ENCODE assay signal across 9 cellular contexts in the genomic region with DNA sequence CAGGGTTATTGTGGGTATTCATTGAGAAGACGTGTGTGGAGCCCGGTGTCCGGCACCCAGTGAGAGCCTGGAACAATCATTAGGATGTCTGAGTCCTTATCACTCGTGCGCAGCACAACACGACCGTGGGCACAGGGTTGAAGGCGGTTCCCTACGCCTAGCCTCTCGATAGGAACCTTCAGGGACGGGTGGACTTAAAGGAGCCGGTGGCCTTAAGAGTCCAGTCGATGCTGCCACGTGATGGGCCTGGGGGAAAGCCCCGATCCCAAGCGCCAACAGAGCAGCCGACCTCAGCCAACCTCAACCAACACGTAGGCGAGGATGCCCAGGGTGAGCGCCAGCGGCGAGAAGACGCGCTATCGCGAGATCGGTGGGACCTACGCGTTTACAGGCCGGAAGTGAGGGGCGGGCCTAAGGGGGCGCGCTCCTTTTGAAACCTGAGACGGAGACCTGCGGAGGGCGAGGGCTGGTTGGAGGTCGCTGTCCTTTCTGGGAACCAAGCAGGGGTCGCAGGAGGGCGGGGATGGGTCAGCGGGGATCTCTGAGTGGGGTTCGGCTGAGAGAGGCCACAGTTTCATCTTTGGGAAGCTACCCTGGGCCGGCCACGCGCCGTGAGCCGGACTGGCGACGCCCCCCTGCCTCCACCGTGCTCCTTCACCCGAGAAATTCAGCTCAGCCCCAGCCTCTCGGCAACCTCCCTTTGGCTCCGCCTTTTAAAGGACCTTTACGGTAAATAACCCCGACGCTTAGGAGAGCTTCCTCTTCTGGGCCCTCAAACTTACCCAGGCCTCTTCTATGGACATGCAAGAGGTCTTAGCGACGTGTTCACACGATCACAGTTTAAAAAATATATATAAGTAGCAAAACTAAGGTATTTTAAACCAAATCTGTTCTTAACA. TPM values are rescaled to one million over a fixed set of nuclear protein-coding genes. Genes with fewer than 3 reads are reported as not detected.
DNase-seq lines count a peak whose midpoint lies in the region; ATAC-seq, FAIRE-seq and TF ChIP-seq lines count a peak whose summit lies in the region.
"Had no signal": no experiment of that assay in that cellular context is flagged by ENCODE, and none has a peak within 500 bp of the region (broad histone marks: within the 10 kb centered on the region; RNA-seq: fewer than 3 reads in every experiment).

No MANE protein-coding gene starts in this region.

- H2AFZ ChIP-seq in PC-3 (ENCODE audit: low read length) = peak overlapping the region; percentile 82

- H3F3A ChIP-seq in PC-3 (ENCODE audit: low read length, unreplicated experiment) = no peaks in the 10 kb centered on the region

- peak overlapping the region; percentile 82 for H3K4me2 ChIP-seq in PC-3 (ENCODE audit: low read length)

- no peak overlapping the region for H3K27ac ChIP-seq in PC-3 (ENCODE audit: low read length)

- H3K9me2 ChIP-seq in PC-3 (replicated peaks; ENCODE audit: low read length) = no peaks in the 10 kb centered on the region

- POLR2A ChIA-PET in PC-3 (lab: Charles Lee; ENCODE audit: unreplicated experiment) = interaction anchor here (0.7 kb wide), 1 partner anchor 129 kb away, joined by 5 read pairs; no protein-coding TSS in a partner anchor

- H3K27ac Mint-ChIP-seq in activated T-helper 1 cell treated with anti-CD3 and anti-CD28 coated beads, Interleukin-12 subunit alpha, Interleukin-12 subunit beta, Interleukin-2, Interleukin-4 antibody, amounts not matched to agents 30 ng/mL and 10 ng/mL and 1 ng/mL, durations not matched to agents 14 hours and 24 hours and 36 hours = peak overlapping the region; percentile 78
- peak overlapping the region in 1 of 2 donors; percentile 37 for H3K27ac Mint-ChIP-seq in natural killer cell treated with Interleukin-12 subunit alpha and Interleukin-12 subunit beta and Interleukin-15 and Interleukin-18, amount 100 ng/mL, for 72 hours
- peak overlapping the region; percentile 91 for H3K27ac Mint-ChIP-seq in stimulated activated naive B cell treated with anti-CD40 and anti-IgM and Interleukin-4, amounts not matched to agents 10 μg/mL and 1 μg/mL and 100 μg/mL, for 72 hours

- peaks cover 18% of the 10 kb centered on the region for H3K4me1 Mint-ChIP-seq in activated T-helper 1 cell treated with anti-CD3 and anti-CD28 coated beads, Interleukin-12 subunit alpha, Interleukin-12 subunit beta, Interleukin-2, Interleukin-4 antibody, amounts not matched to agents 30 ng/mL and 10 ng/mL and 1 ng/mL, durations not matched to agents 14 hours and 24 hours and 36 hours (ENCODE audit: low read depth)
- peaks cover 4 to 8% of the 10 kb centered on the region in 2 donors for H3K4me1 Mint-ChIP-seq in natural killer cell treated with Interleukin-12 subunit alpha and Interleukin-12 subunit beta and Interleukin-15 and Interleukin-18, amount 100 ng/mL, for 72 hours (ENCODE audit: low read depth in 2 of 2)
- H3K4me1 Mint-ChIP-seq in stimulated activated naive B cell treated with anti-CD40 and anti-IgM and Interleukin-4, amounts not matched to agents 10 μg/mL and 1 μg/mL and 100 μg/mL, for 72 hours = peaks cover 2 to 15% of the 10 kb centered on the region in 2 donors

- H3K4me3 ChIP-seq in PC-3 (ENCODE audit: low read length) (peak overlapping the region; percentile 61), fibroblast of pulmonary artery (replicated peaks; ENCODE audit: low read depth, low read length) (peak overlapping the region; percentile 55)

- peak overlapping the region; percentile 11; the same call in 1 of the 2 replicates for H3K9ac ChIP-seq in PC-3 (ENCODE audit: low read length)

- ATAC-seq in GM21390 (IDR thresholded peaks at IDR 0.05; ENCODE audit: unreplicated experiment) (peak; percentile 96), PC-3 (peak; percentile 93)
- peak; percentile 98 to 99 for ATAC-seq in natural killer cell treated with Interleukin-12 subunit alpha and Interleukin-12 subunit beta and Interleukin-15 and Interleukin-18, amount 100 ng/mL, for 72 hours
- ATAC-seq in stimulated activated naive B cell treated with anti-CD40 and anti-IgM and Interleukin-4, amounts not matched to agents 10 μg/mL and 1 μg/mL and 100 μg/mL, for 72 hours (replicated peaks) = peak; percentile 98

- intact Hi-C loops in PC-3 (cut with micrococcal nuclease) = no loop called here
- intact Hi-C loops in activated T-helper 1 cell treated with anti-CD3 and anti-CD28 coated beads, Interleukin-12 subunit alpha, Interleukin-12 subunit beta, Interleukin-2, Interleukin-4 antibody, amounts not matched to agents 30 ng/mL and 10 ng/mL and 1 ng/mL, durations not matched to agents 14 hours and 24 hours and 36 hours (cut with micrococcal nuclease) = loop anchor here (1.0 to 2.0 kb wide), 4 partner anchors 13 to 236 kb away; a partner anchor contains a TSS

- H3K27me3 ChIP-seq in PC-3 (ENCODE audit: low read length) = no peaks in the 10 kb centered on the region

- peak overlapping the region; percentile 79 for H3K4me3 Mint-ChIP-seq in activated T-helper 1 cell treated with anti-CD3 and anti-CD28 coated beads, Interleukin-12 subunit alpha, Interleukin-12 subunit beta, Interleukin-2, Interleukin-4 antibody, amounts not matched to agents 30 ng/mL and 10 ng/mL and 1 ng/mL, durations not matched to agents 14 hours and 24 hours and 36 hours
- H3K4me3 Mint-ChIP-seq in natural killer cell treated with Interleukin-12 subunit alpha and Interleukin-12 subunit beta and Interleukin-15 and Interleukin-18, amount 100 ng/mL, for 72 hours = peak overlapping the region; percentile 82
- H3K4me3 Mint-ChIP-seq in stimulated activated naive B cell treated with anti-CD40 and anti-IgM and Interleukin-4, amounts not matched to agents 10 μg/mL and 1 μg/mL and 100 μg/mL, for 72 hours = peak overlapping the region; percentile 84 to 90

- no peaks in the 10 kb centered on the region for H3K79me2 ChIP-seq in PC-3 (ENCODE audit: low read length)

- H4K20me1 ChIP-seq in PC-3 (ENCODE audit: low read length) = no peaks in the 10 kb centered on the region

- H3K36me3 ChIP-seq in PC-3 (ENCODE audit: low read depth, low read length) = no peaks in the 10 kb centered on the region

- DNase-seq in D721Med (ENCODE audit: insufficient read length, low spot score) (peak; percentile 89), HuH-7 (ENCODE audit: low spot score) (peak; percentile 90), PC-3 (peak; percentile 47), fibroblast of pulmonary artery (ENCODE audit: low read depth) (peak; percentile 85)
- DNase-seq in activated T-helper 1 cell treated with anti-CD3 and anti-CD28 coated beads, Interleukin-12 subunit alpha, Interleukin-12 subunit beta, Interleukin-2, Interleukin-4 antibody, amounts not matched to agents 30 ng/mL and 10 ng/mL and 1 ng/mL, durations not matched to agents 14 hours and 24 hours and 36 hours (ENCODE audit: low spot score) = peak; percentile 78
- DNase-seq in natural killer cell treated with Interleukin-12 subunit alpha and Interleukin-12 subunit beta and Interleukin-15 and Interleukin-18, amount 100 ng/mL, for 72 hours (ENCODE audit: low spot score) = peak; percentile 92
- peak; percentile 93 for DNase-seq in stimulated activated naive B cell treated with anti-CD40 and anti-IgM and Interleukin-4, amounts not matched to agents 10 μg/mL and 1 μg/mL and 100 μg/mL, for 72 hours

- H3K9me3 ChIP-seq in PC-3 (ENCODE audit: low read length) = no peaks in the 10 kb centered on the region

- CTCF ChIA-PET in PC-3 (lab: Charles Lee) = interaction anchor here (0.6 kb wide), 1 partner anchor 59 kb away, joined by 3 read pairs; no protein-coding TSS in a partner anchor

- H3K36me3 Mint-ChIP-seq in activated T-helper 1 cell treated with anti-CD3 and anti-CD28 coated beads, Interleukin-12 subunit alpha, Interleukin-12 subunit beta, Interleukin-2, Interleukin-4 antibody, amounts not matched to agents 30 ng/mL and 10 ng/mL and 1 ng/mL, durations not matched to agents 14 hours and 24 hours and 36 hours (ENCODE audit: low read depth) = no peaks in the 10 kb centered on the region
- no peaks in the 10 kb centered on the region for H3K36me3 Mint-ChIP-seq in natural killer cell treated with Interleukin-12 subunit alpha and Interleukin-12 subunit beta and Interleukin-15 and Interleukin-18, amount 100 ng/mL, for 72 hours
- H3K36me3 Mint-ChIP-seq in stimulated activated naive B cell treated with anti-CD40 and anti-IgM and Interleukin-4, amounts not matched to agents 10 μg/mL and 1 μg/mL and 100 μg/mL, for 72 hours = no peaks in the 10 kb centered on the region

- peaks cover 28% of the 10 kb centered on the region for H3K27me3 Mint-ChIP-seq in activated T-helper 1 cell treated with anti-CD3 and anti-CD28 coated beads, Interleukin-12 subunit alpha, Interleukin-12 subunit beta, Interleukin-2, Interleukin-4 antibody, amounts not matched to agents 30 ng/mL and 10 ng/mL and 1 ng/mL, durations not matched to agents 14 hours and 24 hours and 36 hours (ENCODE audit: insufficient read depth)
- peaks cover 18 to 19% of the 10 kb centered on the region in 2 donors for H3K27me3 Mint-ChIP-seq in natural killer cell treated with Interleukin-12 subunit alpha and Interleukin-12 subunit beta and Interleukin-15 and Interleukin-18, amount 100 ng/mL, for 72 hours
- H3K27me3 Mint-ChIP-seq in stimulated activated naive B cell treated with anti-CD40 and anti-IgM and Interleukin-4, amounts not matched to agents 10 μg/mL and 1 μg/mL and 100 μg/mL, for 72 hours = peaks cover 18 to 45% of the 10 kb centered on the region in 2 donors

- no peak for TF ChIP-seq CTCF in D721Med (IDR thresholded peaks at IDR 0.05; ENCODE audit: insufficient read depth, missing control alignments)
- no peak for TF ChIP-seq CTCF in PC-3 (conservative IDR thresholded peaks at IDR 0.05; ENCODE audit: low read depth, low read length)
- TF ChIP-seq CTCF in fibroblast of pulmonary artery (IDR thresholded peaks at IDR 0.05; ENCODE audit: low read length, missing control alignments) = no peak

- BruUV-seq in PC-3 (replicated peaks; lab: Mats Ljungman, UMichigan) = TSS peak; percentile 50

- H3K9me3 Mint-ChIP-seq in activated T-helper 1 cell treated with anti-CD3 and anti-CD28 coated beads, Interleukin-12 subunit alpha, Interleukin-12 subunit beta, Interleukin-2, Interleukin-4 antibody, amounts not matched to agents 30 ng/mL and 10 ng/mL and 1 ng/mL, durations not matched to agents 14 hours and 24 hours and 36 hours = no peaks in the 10 kb centered on the region
- no peaks in the 10 kb centered on the region for H3K9me3 Mint-ChIP-seq in natural killer cell treated with Interleukin-12 subunit alpha and Interleukin-12 subunit beta and Interleukin-15 and Interleukin-18, amount 100 ng/mL, for 72 hours
- H3K9me3 Mint-ChIP-seq in stimulated activated naive B cell treated with anti-CD40 and anti-IgM and Interleukin-4, amounts not matched to agents 10 μg/mL and 1 μg/mL and 100 μg/mL, for 72 hours = no peaks in the 10 kb centered on the region

- H3K4me1 ChIP-seq in PC-3 (ENCODE audit: insufficient read depth, low read length) = no peaks in the 10 kb centered on the region

- FAIRE-seq in D721Med (lab: Jason Lieb, UNC) = no peak

RNA-seq across cellular contexts. Expression of a gene that starts 28.3 kb away (rescaled TPM):
- total RNA-seq in PC-3 (2014; rRNA removed) = 0.40 and 3.3 TPM in 2 replicates
- 0.10 and 0.18 TPM in 2 replicates for total RNA-seq in activated T-helper 1 cell treated with anti-CD3 and anti-CD28 coated beads, Interleukin-12 subunit alpha, Interleukin-12 subunit beta, Interleukin-2, Interleukin-4 antibody, amounts not matched to agents 30 ng/mL and 10 ng/mL and 1 ng/mL, durations not matched to agents 14 hours and 24 hours and 36 hours
- total RNA-seq in natural killer cell treated with Interleukin-12 subunit alpha and Interleukin-12 subunit beta and Interleukin-15 and Interleukin-18, amount 100 ng/mL, for 72 hours = not detected
- total RNA-seq: temporal lobe had no signal

RNA-seq across cellular contexts. Expression of a gene that starts 49.4 kb away (rescaled TPM):
- total RNA-seq in PC-3 (2014; rRNA removed) = not detected in 2 replicates
- not detected in 2 replicates for total RNA-seq in activated T-helper 1 cell treated with anti-CD3 and anti-CD28 coated beads, Interleukin-12 subunit alpha, Interleukin-12 subunit beta, Interleukin-2, Interleukin-4 antibody, amounts not matched to agents 30 ng/mL and 10 ng/mL and 1 ng/mL, durations not matched to agents 14 hours and 24 hours and 36 hours
- not detected for total RNA-seq in natural killer cell treated with Interleukin-12 subunit alpha and Interleukin-12 subunit beta and Interleukin-15 and Interleukin-18, amount 100 ng/mL, for 72 hours
- total RNA-seq: temporal lobe had no signal

RNA-seq across cellular contexts. Expression of a gene that starts 50.5 kb away (rescaled TPM):
- total RNA-seq in PC-3 (2014; rRNA removed) = 0.11 and 0.35 TPM in 2 replicates
- total RNA-seq in activated T-helper 1 cell treated with anti-CD3 and anti-CD28 coated beads, Interleukin-12 subunit alpha, Interleukin-12 subunit beta, Interleukin-2, Interleukin-4 antibody, amounts not matched to agents 30 ng/mL and 10 ng/mL and 1 ng/mL, durations not matched to agents 14 hours and 24 hours and 36 hours = not detected in 2 replicates
- not detected for total RNA-seq in natural killer cell treated with Interleukin-12 subunit alpha and Interleukin-12 subunit beta and Interleukin-15 and Interleukin-18, amount 100 ng/mL, for 72 hours
